1 cellular context compared by ENCODE assay signal in genomic region chr16:11328172-11329079, GRCh38.
A peak's percentile ranks its signal among the peaks of the same experiment; 100 is the strongest.
TF ChIP-seq lines count a peak whose summit lies in the region.

No MANE protein-coding gene starts in this region.

TF ChIP-seq in endothelial cell of umbilical vein, 7 proteins besides CTCF, POLR2A, EP300 and RAD21:
- TF ChIP-seq JUN (IDR thresholded peaks at IDR 0.05; ENCODE audit: borderline replicate concordance, insufficient read depth, insufficient read length, low read depth) (peak; percentile 60), EZH2 (IDR thresholded peaks at IDR 0.05; ENCODE audit: borderline replicate concordance, low read depth, low read length, severe bottlenecking) (no peak), FOS (IDR thresholded peaks at IDR 0.05; ENCODE audit: borderline replicate concordance, insufficient read depth, low read length) (peak; percentile 77)
